In genomic region chr15:71677766-71678165, GRCh38 we compare ENCODE assay signal across 17 cellular contexts.
DNase-seq lines count a peak whose midpoint lies in the region; ATAC-seq and TF ChIP-seq lines count a peak whose summit lies in the region.
"Had no signal": no experiment of that assay in that cellular context is flagged by ENCODE, and none has a peak within 500 bp of the region (broad histone marks: within the 10 kb centered on the region; RNA-seq: fewer than 3 reads in every experiment).

No MANE protein-coding gene starts in this region.

- no peak for TF ChIP-seq POLR2A in gastrocnemius medialis (IDR thresholded peaks at IDR 0.05)
- no peak for TF ChIP-seq POLR2A in lower leg skin (IDR thresholded peaks at IDR 0.05)

- no peaks in the 10 kb centered on the region for H3K27me3 ChIP-seq in KMS-11 (ENCODE audit: insufficient read depth, low read depth)
- H3K27me3 ChIP-seq in gastrocnemius medialis = no peaks in the 10 kb centered on the region
- H3K27me3 ChIP-seq in hepatocyte = no peaks in the 10 kb centered on the region
- H3K27me3 ChIP-seq: adrenal gland, thyroid gland had no signal

- H3K36me3 ChIP-seq in KMS-11 (ENCODE audit: insufficient read depth) (no peaks in the 10 kb centered on the region), gastrocnemius medialis (no peaks in the 10 kb centered on the region), hepatocyte (replicated peaks; ENCODE audit: insufficient read depth, low read depth) (no peaks in the 10 kb centered on the region)
- H3K36me3 ChIP-seq: adrenal gland, BE2C, lower lobe of right lung, thyroid gland had no signal

- TF ChIP-seq CTCF in KMS-11 (conservative IDR thresholded peaks at IDR 0.05; ENCODE audit: low read depth, low read length) = no peak
- no peak for TF ChIP-seq CTCF in gastrocnemius medialis (IDR thresholded peaks at IDR 0.05 in 4 of 5, conservative IDR thresholded peaks at IDR 0.05 in 1 of 5)
- no peak for TF ChIP-seq CTCF in hepatocyte (IDR thresholded peaks at IDR 0.05; ENCODE audit: poor library complexity)
- TF ChIP-seq CTCF in lower leg skin (IDR thresholded peaks at IDR 0.05) = no peak

- in situ Hi-C loops in gastrocnemius medialis (cut with MboI; ENCODE audit: low sequenced_read_pairs in 4 of 4) = no loop called here

- 52% methylated on average over 5 of the region's 5 CpGs for WGBS in hepatocyte (ENCODE audit: low lambda C conversion rate, missing lambda C conversion rate)
- 63 to 69% methylated on average over 5 of the region's 5 CpGs for WGBS in lower leg skin, 2 donors

- peaks cover 51% of the 10 kb centered on the region for H3K4me1 ChIP-seq in KMS-11 (ENCODE audit: low read depth, poor library complexity, severe bottlenecking)
- peaks cover 22 to 51% of the 10 kb centered on the region in 2 donors for H3K4me1 ChIP-seq in gastrocnemius medialis
- peaks cover 32% of the 10 kb centered on the region for H3K4me1 ChIP-seq in hepatocyte (ENCODE audit: insufficient read depth)
- H3K4me1 ChIP-seq: BE2C, thyroid gland had no signal

- H3K9me2 ChIP-seq in hepatocyte (replicated peaks; ENCODE audit: insufficient read depth) = no peaks in the 10 kb centered on the region

- intact Hi-C loops in gastrocnemius medialis (cut with DNase I; ENCODE audit: low total_unique reads) = no loop called here
- intact Hi-C loops in lower leg skin (cut with DNase I; ENCODE audit: low total_unique reads) = no loop called here

- no peak overlapping the region for H3K4me3 ChIP-seq in KMS-11 (IDR thresholded peaks at IDR 0.05; ENCODE audit: insufficient read depth, low read depth, low read length)
- peak overlapping the region in 3 of 4 donors; percentile 1 to 19 (median 18) for H3K4me3 ChIP-seq in gastrocnemius medialis
- no peak overlapping the region for H3K4me3 ChIP-seq in hepatocyte
- H3K4me3 ChIP-seq in lower leg skin (ENCODE audit: low read depth, poor library complexity, severe bottlenecking) = no peak overlapping the region
- H3K4me3 ChIP-seq: lower lobe of right lung, SK-N-MC, thyroid gland had no signal

- no peaks in the 10 kb centered on the region for H3K9me3 ChIP-seq in gastrocnemius medialis
- H3K9me3 ChIP-seq in hepatocyte (ENCODE audit: low read depth) = no peaks in the 10 kb centered on the region
- H3K9me3 ChIP-seq: adrenal gland, BE2C, lower lobe of right lung, thyroid gland had no signal

- DNase-seq in DMS 273 (lab: John Stamatoyannopoulos, UW; ENCODE audit: unreplicated experiment) (peak; percentile 5), DMS 273 treated with DMSO at 0.1 percent for 48 hours (lab: John Stamatoyannopoulos, UW) (no peak), gastrocnemius medialis (no peak), hepatocyte (ENCODE audit: low spot score) (no peak), lower leg skin (ENCODE audit: low spot score in 2 of 2) (no peak)
- DNase-seq: activated CD4-positive, alpha-beta memory T cell treated with anti-CD3 and anti-CD28 coated beads for 36 hours; BE2C; lower lobe of right lung; NCI-H1694; NCI-H510A; thyroid gland had no signal

- H3K79me2 ChIP-seq in KMS-11 (ENCODE audit: insufficient read depth, low read depth) (no peaks in the 10 kb centered on the region), hepatocyte (no peaks in the 10 kb centered on the region)

- H4K20me1 ChIP-seq in KMS-11 (ENCODE audit: insufficient read depth) (no peaks in the 10 kb centered on the region), hepatocyte (ENCODE audit: insufficient read depth, poor library complexity, severe bottlenecking) (no peaks in the 10 kb centered on the region)

- peak overlapping the region; percentile 60 for H2AFZ ChIP-seq in KMS-11 (ENCODE audit: low read depth)
- H2AFZ ChIP-seq in hepatocyte = no peak overlapping the region

- H3K9ac ChIP-seq in KMS-11 = peak overlapping the region; percentile 72

- H3K4me2 ChIP-seq in KMS-11 (peak overlapping the region; percentile 83), hepatocyte (no peak overlapping the region)

- H3K27ac ChIP-seq in KMS-11 = peak overlapping the region; percentile 95
- peak overlapping the region; percentile 4 for H3K27ac ChIP-seq in cingulate gyrus (ENCODE audit: low read depth, low read length)
- peak overlapping the region in 3 of 4 donors; percentile 59 to 70 (median 70) for H3K27ac ChIP-seq in gastrocnemius medialis
- no peak overlapping the region for H3K27ac ChIP-seq in hepatocyte
- H3K27ac ChIP-seq: 22Rv1, lower lobe of right lung, SK-N-MC, thyroid gland had no signal

- ATAC-seq in gastrocnemius medialis = peak in 1 of 2 donors; percentile 34
- ATAC-seq in HG03378 (IDR thresholded peaks at IDR 0.05; ENCODE audit: unreplicated experiment) = no peak
- ATAC-seq: lower lobe of right lung had no signal

Comparison
In these comparisons a context has a peak if more than half of its experiments do, and no peak if none do; other contexts are left out.
1. H3K4me3 ChIP-seq: peak in gastrocnemius medialis (3 of 4); none in KMS-11 (single experiment), hepatocyte (single experiment) and lower leg skin (single experiment).